Comparison of ENCODE assay signal across 2 cellular contexts in genomic region chr3:123410149-123410515, GRCh38.
TF ChIP-seq lines count a peak whose summit lies in the region.

No MANE protein-coding gene starts in this region.

TF ChIP-seq in liver, 16 proteins besides CTCF, POLR2A, EP300 and RAD21:
- TF ChIP-seq FOXA1 (IDR thresholded peaks at IDR 0.05) (no peak), ATF3 (IDR thresholded peaks at IDR 0.05) (no peak), MAX (IDR thresholded peaks at IDR 0.05) (no peak)
TF ChIP-seq in liver: peak in this region for 0.

TF ChIP-seq in HepG2, 621 proteins besides CTCF, POLR2A, EP300 and RAD21:
- TF ChIP-seq ELK4 (CRISPR knock-in tag; IDR thresholded peaks at IDR 0.05; ENCODE audit: borderline replicate concordance) (no peak), ZNF205 (CRISPR knock-in tag; IDR thresholded peaks at IDR 0.05) (no peak), ZNF639 (CRISPR knock-in tag; conservative IDR thresholded peaks at IDR 0.05) (no peak), NONO (IDR thresholded peaks at IDR 0.05) (no peak), NONO (CRISPR knock-in tag; conservative IDR thresholded peaks at IDR 0.05) (no peak), ZBTB1 (CRISPR knock-in tag; IDR thresholded peaks at IDR 0.05; ENCODE audit: borderline replicate concordance) (no peak), TBX3 (IDR thresholded peaks at IDR 0.05; ENCODE audit: borderline replicate concordance) (no peak), JUND (CRISPR knock-in tag; IDR thresholded peaks at IDR 0.05) (no peak), ZNF678 (CRISPR knock-in tag; IDR thresholded peaks at IDR 0.05) (no peak), HOXA9 (CRISPR knock-in tag; IDR thresholded peaks at IDR 0.05; ENCODE audit: borderline replicate concordance) (no peak), BCLAF1 (IDR thresholded peaks at IDR 0.05) (no peak)
